In the genomic region with DNA sequence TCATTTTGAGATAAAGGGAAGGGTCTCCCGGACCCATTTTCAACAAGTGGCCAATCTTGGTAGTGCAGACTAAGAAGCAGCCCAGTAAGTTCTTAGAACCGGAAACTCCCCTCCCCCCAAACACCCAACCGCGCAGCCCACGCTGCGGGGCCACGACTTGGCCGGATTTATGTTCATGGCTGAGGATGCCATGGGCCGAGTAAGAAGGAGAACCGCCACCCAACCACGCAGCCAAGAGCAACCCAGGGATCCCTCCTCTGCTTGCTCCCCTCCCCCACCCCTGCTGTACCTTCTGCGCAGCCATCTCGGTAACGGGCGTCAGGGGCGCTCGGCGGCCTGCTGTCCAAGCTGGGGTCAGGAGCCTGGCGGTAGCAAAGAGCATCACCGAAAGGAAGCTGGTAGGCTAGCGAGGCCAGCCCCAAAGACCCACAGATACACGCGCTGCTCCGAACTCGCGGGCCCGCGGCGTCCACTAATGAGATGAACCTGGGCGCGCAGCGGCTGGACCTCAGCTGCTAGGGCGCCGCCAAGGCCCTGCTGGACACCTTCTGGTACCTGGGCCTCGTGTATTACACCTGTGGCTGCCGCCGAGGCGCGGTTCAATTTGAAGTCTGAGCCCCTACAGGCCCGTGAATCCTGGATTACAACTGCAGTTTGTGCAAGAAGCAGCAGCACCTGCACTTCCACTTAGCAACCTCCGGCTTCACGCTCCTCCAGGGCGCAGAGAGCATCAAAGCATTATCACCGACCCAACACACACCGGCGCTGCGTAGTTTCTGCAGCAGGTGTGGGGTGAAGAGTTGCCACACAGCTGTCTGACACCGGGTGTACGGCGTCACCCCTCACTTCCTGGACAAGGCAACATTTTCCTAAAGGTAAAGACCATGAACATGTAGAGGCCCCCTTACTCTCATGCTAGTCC, we compare ENCODE assay signal across 10 cellular contexts.
DNase-seq lines count a peak whose midpoint lies in the region; ATAC-seq and TF ChIP-seq lines count a peak whose summit lies in the region.
"Had no signal": no experiment of that assay in that cellular context is flagged by ENCODE, and none has a peak within 500 bp of the region (broad histone marks: within the 10 kb centered on the region; RNA-seq: fewer than 3 reads in every experiment).

No MANE protein-coding gene starts in this region.

- H3K27me3 ChIP-seq in esophagus muscularis mucosa (peaks cover 0 to 6% (median 0%) of the 10 kb centered on the region in 4 donors), upper lobe of left lung (peaks cover 0 to 6% (median 0%) of the 10 kb centered on the region in 4 donors)

- H3K27me3 Mint-ChIP-seq in progenitor cell of endocrine pancreas = no peaks in the 10 kb centered on the region

- H3K36me3 ChIP-seq in esophagus muscularis mucosa = no peaks in the 10 kb centered on the region
- no peaks in the 10 kb centered on the region for H3K36me3 ChIP-seq in upper lobe of left lung

- peak overlapping the region; percentile 61 for H3K4me3 Mint-ChIP-seq in progenitor cell of endocrine pancreas (ENCODE audit: low read depth)

- peaks cover 0 to 14% (median 0%) of the 10 kb centered on the region in 4 donors for H3K4me1 ChIP-seq in esophagus muscularis mucosa
- H3K4me1 ChIP-seq in upper lobe of left lung = peaks cover 0 to 6% (median 0%) of the 10 kb centered on the region in 4 donors

- H3K27ac Mint-ChIP-seq in progenitor cell of endocrine pancreas = no peak overlapping the region

- H3K9me3 Mint-ChIP-seq in progenitor cell of endocrine pancreas (ENCODE audit: low read depth) = peaks cover 20% of the 10 kb centered on the region

- 32% methylated on average over 25 of the region's 50 CpGs for WGBS in esophagus muscularis mucosa
- 46% methylated on average over 35 of the region's 50 CpGs; no CpG with 5 or more reads in 1 of the 2 donors for WGBS in upper lobe of left lung, 2 donors

- H3K27ac ChIP-seq in esophagus muscularis mucosa (replicated peaks in 1 of 4) = peak overlapping the region in 3 of 4 donors; percentile 58 to 65 (median 62)
- H3K27ac ChIP-seq in upper lobe of left lung = peak overlapping the region in 3 of 4 donors; percentile 24 to 30 (median 25)
- H3K27ac ChIP-seq: 22Rv1, VCaP had no signal

- DNase-seq in NCI-H1105 treated with DMSO at 0.1 percent for 48 hours (lab: John Stamatoyannopoulos, UW) = peak; percentile 3
- no peak for DNase-seq in NCI-H1105 (lab: John Stamatoyannopoulos, UW)
- peak; percentile 26 for DNase-seq in activated T-cell treated with anti-CD3 and anti-CD28 coated beads for 1 hour (ENCODE audit: low read depth)
- DNase-seq in esophagus muscularis mucosa (ENCODE audit: extremely low spot score) = no peak
- DNase-seq in progenitor cell of endocrine pancreas (ENCODE audit: low spot score, unreplicated experiment) = no peak
- DNase-seq in upper lobe of left lung = peak; percentile 24 to 72
- no peak for DNase-seq in SW480 (ENCODE audit: low spot score)
- DNase-seq in NCI-H2029 treated with DMSO at 0.1 percent for 48 hours (lab: John Stamatoyannopoulos, UW) = no peak

- TF ChIP-seq EP300 in esophagus muscularis mucosa (IDR thresholded peaks at IDR 0.05) (no peak), upper lobe of left lung (IDR thresholded peaks at IDR 0.05) (no peak)

- H3K4me3 ChIP-seq in esophagus muscularis mucosa (peak overlapping the region; percentile 57 to 65 (median 58)), upper lobe of left lung (peak overlapping the region in 3 of 4 donors; percentile 35 to 47 (median 44))

- H3K4me1 Mint-ChIP-seq in progenitor cell of endocrine pancreas (ENCODE audit: low read depth) = no peaks in the 10 kb centered on the region

- TF ChIP-seq POLR2A in esophagus muscularis mucosa (IDR thresholded peaks at IDR 0.05; ENCODE audit: low read depth) = no peak
- no peak for TF ChIP-seq POLR2A in upper lobe of left lung (IDR thresholded peaks at IDR 0.05)

- peak in 1 of 2 donors; percentile 66 for ATAC-seq in upper lobe of left lung (ENCODE audit: low FRiP score in 2 of 2)

- no peaks in the 10 kb centered on the region for H3K36me3 Mint-ChIP-seq in progenitor cell of endocrine pancreas (ENCODE audit: insufficient read depth)

- intact Hi-C loops in esophagus muscularis mucosa (cut with DNase I) = no loop called here

- H3K9me3 ChIP-seq in esophagus muscularis mucosa (no peaks in the 10 kb centered on the region), upper lobe of left lung (peaks cover 0 to 3% (median 0%) of the 10 kb centered on the region in 4 donors)

- TF ChIP-seq CTCF in esophagus muscularis mucosa (IDR thresholded peaks at IDR 0.05) (peak in 2 of 3 experiments; percentile 20 to 42), progenitor cell of endocrine pancreas (IDR thresholded peaks at IDR 0.05; ENCODE audit: unreplicated experiment) (peak; percentile 6), upper lobe of left lung (IDR thresholded peaks at IDR 0.05) (peak in 1 of 6 experiments; percentile 36)

Comparison
In these comparisons a context has a peak if more than half of its experiments do, and no peak if none do; other contexts are left out.
1. DNase-seq: peak in NCI-H1105 treated with DMSO at 0.1 percent for 48 hours (single experiment), activated T-cell treated with anti-CD3 and anti-CD28 coated beads for 1 hour (single experiment) and upper lobe of left lung (2 of 2); none in NCI-H1105 (single experiment), esophagus muscularis mucosa (single experiment), progenitor cell of endocrine pancreas (single experiment), SW480 (single experiment) and NCI-H2029 treated with DMSO at 0.1 percent for 48 hours (single experiment).